ENCODE assay signal across 1 cellular context in the genomic region with DNA sequence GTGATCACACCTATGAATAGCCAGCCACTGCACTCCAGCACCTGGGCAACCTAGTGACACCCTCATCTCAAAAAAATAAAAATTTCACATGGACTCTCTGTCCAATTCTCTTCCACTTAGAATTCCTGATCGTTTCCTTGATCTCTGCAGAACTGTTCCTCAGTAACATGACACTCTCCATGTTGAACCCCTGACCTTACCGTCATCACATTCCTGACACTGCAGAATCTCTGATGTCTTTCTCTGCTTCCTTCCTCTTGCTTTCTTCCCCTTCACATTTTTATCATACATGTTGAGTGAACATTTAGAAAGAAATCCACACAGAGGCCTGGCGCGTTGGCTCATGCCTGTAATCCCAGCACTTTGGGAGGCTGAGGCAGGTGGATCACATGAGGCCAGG.
A peak's percentile ranks its signal among the peaks of the same experiment; 100 is the strongest.
TF ChIP-seq lines count a peak whose summit lies in the region.

No MANE protein-coding gene starts in this region.

TF ChIP-seq in IMR-90, 13 proteins besides CTCF, POLR2A, EP300 and RAD21:
- TF ChIP-seq, protein P1, sequence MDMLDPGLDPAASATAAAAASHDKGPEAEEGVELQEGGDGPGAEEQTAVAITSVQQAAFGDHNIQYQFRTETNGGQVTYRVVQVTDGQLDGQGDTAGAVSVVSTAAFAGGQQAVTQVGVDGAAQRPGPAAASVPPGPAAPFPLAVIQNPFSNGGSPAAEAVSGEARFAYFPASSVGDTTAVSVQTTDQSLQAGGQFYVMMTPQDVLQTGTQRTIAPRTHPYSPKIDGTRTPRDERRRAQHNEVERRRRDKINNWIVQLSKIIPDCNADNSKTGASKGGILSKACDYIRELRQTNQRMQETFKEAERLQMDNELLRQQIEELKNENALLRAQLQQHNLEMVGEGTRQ (IDR thresholded peaks at IDR 0.05; ENCODE audit: low read depth, low read length), result no peak
- TF ChIP-seq RCOR1 (IDR thresholded peaks at IDR 0.05; ENCODE audit: insufficient replicate concordance, low read length) (no peak), FOS (IDR thresholded peaks at IDR 0.05; ENCODE audit: low read depth, low read length) (no peak), MAFK (IDR thresholded peaks at IDR 0.05; ENCODE audit: low read depth, low read length) (peak; percentile 37; the same call in 1 of the 2 replicates), MAZ (IDR thresholded peaks at IDR 0.05; ENCODE audit: borderline replicate concordance, low read depth, low read length) (no peak), CEBPB (IDR thresholded peaks at IDR 0.05; ENCODE audit: low read depth, low read length) (no peak), MXI1 (IDR thresholded peaks at IDR 0.05; ENCODE audit: borderline replicate concordance, low read depth, low read length) (no peak), NFE2L2 (IDR thresholded peaks at IDR 0.05; ENCODE audit: low read depth, low read length) (peak; percentile 16; the same call in 1 of the 2 replicates), RFX5 (IDR thresholded peaks at IDR 0.05; ENCODE audit: low read depth, low read length) (no peak), SMC3 (IDR thresholded peaks at IDR 0.05; ENCODE audit: low read depth, low read length) (no peak), BHLHE40 (IDR thresholded peaks at IDR 0.05; ENCODE audit: low read depth, low read length) (no peak), CHD1 (IDR thresholded peaks at IDR 0.05; ENCODE audit: low read depth, low read length) (no peak)
- TF ChIP-seq, protein P2, sequence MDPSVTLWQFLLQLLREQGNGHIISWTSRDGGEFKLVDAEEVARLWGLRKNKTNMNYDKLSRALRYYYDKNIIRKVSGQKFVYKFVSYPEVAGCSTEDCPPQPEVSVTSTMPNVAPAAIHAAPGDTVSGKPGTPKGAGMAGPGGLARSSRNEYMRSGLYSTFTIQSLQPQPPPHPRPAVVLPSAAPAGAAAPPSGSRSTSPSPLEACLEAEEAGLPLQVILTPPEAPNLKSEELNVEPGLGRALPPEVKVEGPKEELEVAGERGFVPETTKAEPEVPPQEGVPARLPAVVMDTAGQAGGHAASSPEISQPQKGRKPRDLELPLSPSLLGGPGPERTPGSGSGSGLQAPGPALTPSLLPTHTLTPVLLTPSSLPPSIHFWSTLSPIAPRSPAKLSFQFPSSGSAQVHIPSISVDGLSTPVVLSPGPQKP (IDR thresholded peaks at IDR 0.05; ENCODE audit: borderline replicate concordance, low read depth, low read length), result no peak
